Comparison of ENCODE assay signal across 11 cellular contexts in genomic region chr22:38220163-38220562, GRCh38. TPM values are rescaled to one million over a fixed set of nuclear protein-coding genes. Genes with fewer than 3 reads are reported as not detected.
A peak's percentile ranks its signal among the peaks of the same experiment; 100 is the strongest.
DNase-seq lines count a peak whose midpoint lies in the region; ATAC-seq, FAIRE-seq and TF ChIP-seq lines count a peak whose summit lies in the region.
"Had no signal": no experiment of that assay in that cellular context is flagged by ENCODE, and none has a peak within 500 bp of the region (broad histone marks: within the 10 kb centered on the region; RNA-seq: fewer than 3 reads in every experiment).

No MANE protein-coding gene starts in this region.

- no peaks in the 10 kb centered on the region for H3K27me3 Mint-ChIP-seq in activated T-cell treated with anti-CD3 and anti-CD28 coated beads, Interleukin-2, amount 50 U/mL, for 4 hours (ENCODE audit: low read depth)

- H3K27ac ChIP-seq in 22Rv1: peak overlapping the region; percentile 34; the same call in 1 of the 2 replicates
- H3K27ac ChIP-seq in H1 (ENCODE audit: low read depth, low read length): peak overlapping the region; percentile 64
- H3K27ac ChIP-seq in ovary: peak overlapping the region; percentile 54 to 92

- H2BK12ac ChIP-seq in H1 (ENCODE audit: low read depth, low read length): peak overlapping the region; percentile 86; the same call in 1 of the 2 replicates

- H3K18ac ChIP-seq in H1 (ENCODE audit: extremely low read depth, low read length): peak overlapping the region; percentile 32; the same call in 1 of the 2 replicates

- H3K14ac ChIP-seq in H1 (ENCODE audit: insufficient read length): no peak overlapping the region

- peaks cover 20% of the 10 kb centered on the region for H3K4me1 Mint-ChIP-seq in activated T-cell treated with anti-CD3 and anti-CD28 coated beads, Interleukin-2, amount 50 U/mL, for 4 hours (ENCODE audit: low read depth)

- no peak overlapping the region for H2AK5ac ChIP-seq in H1 (ENCODE audit: low read depth, low read length)

- TF ChIP-seq EP300 in H1 (IDR thresholded peaks at IDR 0.05; ENCODE audit: borderline replicate concordance in 1 of 2, low read depth in 2 of 2, low read length in 2 of 2) (no peak), ovary (IDR thresholded peaks at IDR 0.05) (no peak)

- POLR2A ChIA-PET in H1 (lab: Charles Lee; ENCODE audit: partially characterized antibody): interaction anchor here (0.6 to 1.6 kb wide), 6 partner anchors 22 to 217 kb away, joined by 3 to 4 read pairs (median 3); no protein-coding TSS in a partner anchor

- no peak overlapping the region for H2BK120ac ChIP-seq in H1 (replicated peaks; ENCODE audit: low read depth, low read length)

- H3K36me3 ChIP-seq in H1 (ENCODE audit: control insufficient read depth in 2 of 4, insufficient read depth in 4 of 4, low read length in 3 of 4) (peaks cover 0 to 8% (median 4%) of the 10 kb centered on the region in 4 experiments; a peak in 4 of 8 replicates), ovary (no peaks in the 10 kb centered on the region)

- H3K79me2 ChIP-seq in H1 (ENCODE audit: control insufficient read depth in 1 of 2, insufficient read depth in 2 of 2, low read length in 2 of 2): no peaks in the 10 kb centered on the region

- CTCF ChIA-PET in H1 (lab: Charles Lee; ENCODE audit: partially characterized antibody): interaction anchor here (0.8 to 2.6 kb wide), 5 partner anchors 9 to 123 kb away, joined by 4 to 24 read pairs (median 5); partner anchors contain the start of gene MAFF

- H2BK20ac ChIP-seq in H1 (ENCODE audit: low read length): no peak overlapping the region

- intact Hi-C loops in ovary (cut with DNase I): no loop called here

- no peaks in the 10 kb centered on the region for H3K23me2 ChIP-seq in H1 (ENCODE audit: low read depth, low read length)

- FAIRE-seq in H1 (lab: Jason Lieb, UNC) (no peak), H54 (lab: Jason Lieb, UNC) (no peak)

- H3K4me2 ChIP-seq in H1 (ENCODE audit: insufficient read depth in 1 of 2, low read depth in 2 of 2, low read length in 2 of 2): no peak overlapping the region

- TF ChIP-seq CTCF in 22Rv1 (IDR thresholded peaks at IDR 0.05) (no peak), H1 (IDR thresholded peaks at IDR 0.05; ENCODE audit: control extremely low read depth in 1 of 3, insufficient read depth in 1 of 3, low read depth in 1 of 3, low read length in 3 of 3) (no peak), ovary (IDR thresholded peaks at IDR 0.05) (no peak)

- H3K9me3 ChIP-seq in H1 (ENCODE audit: insufficient read depth in 2 of 2, low read depth in 1 of 2, low read length in 1 of 2): no peaks in the 10 kb centered on the region
- H3K9me3 ChIP-seq in ovary: no peaks in the 10 kb centered on the region

- H3K23ac ChIP-seq in H1 (ENCODE audit: insufficient read length): no peak overlapping the region

- no peaks in the 10 kb centered on the region for H3K9me3 Mint-ChIP-seq in activated T-cell treated with anti-CD3 and anti-CD28 coated beads, Interleukin-2, amount 50 U/mL, for 4 hours

- peaks cover 10 to 25% (median 19%) of the 10 kb centered on the region in 4 experiments for H3K4me1 ChIP-seq in H1 (replicated peaks in 1 of 4; ENCODE audit: control insufficient read depth in 3 of 4, insufficient read depth in 4 of 4, low read length in 3 of 4)
- peaks cover 9% of the 10 kb centered on the region for H3K4me1 ChIP-seq in ovary (ENCODE audit: insufficient read depth)

- H3K4ac ChIP-seq in H1 (replicated peaks; ENCODE audit: insufficient read length, low read depth, low read length): no peak overlapping the region

- H3K4me3 Mint-ChIP-seq in activated T-cell treated with anti-CD3 and anti-CD28 coated beads, Interleukin-2, amount 50 U/mL, for 4 hours: no peak overlapping the region

- no peak overlapping the region for H4K91ac ChIP-seq in H1 (replicated peaks; ENCODE audit: insufficient read length, low read length)

- H2BK5ac ChIP-seq in H1 (ENCODE audit: low read depth, low read length): 0 out of 2 replicates have a peak overlapping the region, but pooled peaks have one; percentile 77

- H3K9ac ChIP-seq in H1 (replicated peaks in 1 of 4; ENCODE audit: extremely low read depth in 1 of 4, low read depth in 3 of 4, low read length in 3 of 4): no peak overlapping the region

- no peak for TF ChIP-seq RAD21 in H1 (IDR thresholded peaks at IDR 0.05 in 1 of 2, conservative IDR thresholded peaks at IDR 0.05 in 1 of 2; ENCODE audit: low read depth in 2 of 2, low read length in 2 of 2)

- peaks cover 3% of the 10 kb centered on the region for H3K36me3 Mint-ChIP-seq in activated T-cell treated with anti-CD3 and anti-CD28 coated beads, Interleukin-2, amount 50 U/mL, for 4 hours (ENCODE audit: insufficient read depth)

- H4K5ac ChIP-seq in H1 (ENCODE audit: insufficient read length, low read depth, low read length): no peak overlapping the region

- 83% methylated on average over 7 of the region's 8 CpGs; no CpG with 5 or more reads in 1 of the 2 experiments for WGBS in H1 (ENCODE audit: extremely low coverage in 1 of 2, insufficient coverage in 1 of 2, insufficient read length in 1 of 2, insufficient replicate concordance in 2 of 2, low coverage in 1 of 2, low lambda C conversion rate in 2 of 2, missing lambda C conversion rate in 1 of 2), 2 experiments
- WGBS in ovary, 3 donors: 77 to 80% (median 80%) methylated on average over 8 of the region's 8 CpGs

- H3K27me3 ChIP-seq in H1 (replicated peaks in 1 of 4; ENCODE audit: control insufficient read depth in 3 of 4, extremely low read depth in 1 of 4, insufficient read depth in 3 of 4, low read length in 3 of 4): no peaks in the 10 kb centered on the region; a peak in 1 of 7 replicates
- H3K27me3 ChIP-seq in ovary: no peaks in the 10 kb centered on the region

- H3K79me1 ChIP-seq in H1 (ENCODE audit: low read depth, low read length): no peaks in the 10 kb centered on the region; the same call in 1 of the 2 replicates

- DNase-seq in NCI-H2171 treated with DMSO at 0.1 percent for 48 hours (lab: John Stamatoyannopoulos, UW) (peak; percentile 77), H1 (ENCODE audit: low read depth in 1 of 2, low spot score in 2 of 2) (no peak), ovary (no peak), H54 (ENCODE audit: insufficient read length, low spot score) (no peak), middle frontal gyrus (ENCODE audit: extremely low spot score, low spot score) (no peak)
- no peak for DNase-seq in activated T-cell treated with anti-CD3 and anti-CD28 coated beads, Interleukin-2, amount 50 U/mL, for 4 hours
- DNase-seq: activated CD4-positive, CD25-positive, alpha-beta regulatory T cell; effector CD4-positive, alpha-beta T cell; NCI-H187 had no signal

- H3K4me3 ChIP-seq in H1 (ENCODE audit: extremely low read depth in 1 of 4, insufficient read depth in 2 of 4, low read depth in 3 of 4, low read length in 4 of 4) (no peak overlapping the region), ovary (no peak overlapping the region)

- H4K8ac ChIP-seq in H1 (ENCODE audit: extremely low read depth, insufficient read depth, low read length): no peak overlapping the region

- H3K56ac ChIP-seq in H1 (replicated peaks; ENCODE audit: insufficient read length, low read depth, low read length): no peak overlapping the region

- H4K20me1 ChIP-seq in H1 (replicated peaks in 1 of 2; ENCODE audit: control insufficient read depth in 1 of 2, insufficient read depth in 2 of 2, low read length in 2 of 2): peaks cover 2 to 5% of the 10 kb centered on the region in 2 experiments

- TF ChIP-seq POLR2A in H1 (IDR thresholded peaks at IDR 0.05; ENCODE audit: control extremely low read depth in 1 of 2, low read depth in 2 of 2, low read length in 2 of 2): no peak
- no peak for TF ChIP-seq POLR2A in ovary (IDR thresholded peaks at IDR 0.05)
- TF ChIP-seq POLR2A in H54 (IDR thresholded peaks at IDR 0.05; ENCODE audit: low read depth, low read length): no peak

- no peak for ATAC-seq in activated T-cell treated with anti-CD3 and anti-CD28 coated beads, Interleukin-2, amount 50 U/mL, for 4 hours
- no peak for ATAC-seq in HG03457 (IDR thresholded peaks at IDR 0.05; ENCODE audit: unreplicated experiment)

- H2AFZ ChIP-seq in H1 (ENCODE audit: low read length): no peak overlapping the region

- H2BK15ac ChIP-seq in H1 (ENCODE audit: low read length): no peak overlapping the region

RNA-seq across cellular contexts. Expression of gene MAFF, which starts 18.4 kb away (rescaled TPM):
- 6.2 and 6.3 TPM in 2 replicates for total RNA-seq in H1 (2021; fragmentation: NEBNext Ultra II Directional; extraction: Animal tissue kit (Norgen Biotek cat#: 25700))
- polyA plus RNA-seq in H1 (2011; rRNA removed) (1.5 and 2.4 TPM in 2 replicates), ovary (10 to 100 TPM; 13.3 to 25.2 TPM)
- 2.9 TPM for polyA plus RNA-seq in H1 (2011; cell fraction: cytosol; rRNA removed)
- 2.1 TPM for polyA plus RNA-seq in H1 (2011; cell fraction: nucleus; rRNA removed)
- 3.3 to 4.4 TPM (median 4.0 TPM) in 4 replicates for polyA plus RNA-seq in H1 (2012, experiment 1 of 2)
- polyA plus RNA-seq in H1 (2012, experiment 2 of 2): 4.4 TPM
- polyA plus RNA-seq in H1 (2013, experiment 1 of 2): 4.0 TPM
- 4.0 TPM for polyA plus RNA-seq in H1 (2013, experiment 2 of 2)
- 1.0 and 1.3 TPM in 2 replicates for polyA minus RNA-seq in H1 (2011; rRNA and poly(A)+ RNA removed)
- polyA minus RNA-seq in H1 (2011; cell fraction: cytosol; rRNA and poly(A)+ RNA removed): 3.1 TPM
- 4.4 TPM for polyA minus RNA-seq in H1 (2011; cell fraction: nucleus; rRNA and poly(A)+ RNA removed)
- 100 to 1,000 TPM in 1 of 7 donors, 10 to 100 TPM in 6; 15.0 to 153 (median 19.4) TPM for total RNA-seq in ovary
- 10 to 100 TPM in 2 of 3 donors, 1 to 10 TPM in 1; 8.9 to 12.2 (median 10.7) TPM for total RNA-seq in activated T-cell treated with anti-CD3 and anti-CD28 coated beads, Interleukin-2, amount 50 U/mL, for 4 hours

RNA-seq across cellular contexts. Expression of gene PLA2G6, which starts 38.5 kb away (rescaled TPM):
- total RNA-seq in H1 (2021; fragmentation: NEBNext Ultra II Directional; extraction: Animal tissue kit (Norgen Biotek cat#: 25700)): 13.2 and 14.2 TPM in 2 replicates
- 21.0 and 36.0 TPM in 2 replicates for polyA plus RNA-seq in H1 (2011; rRNA removed)
- 22.6 TPM for polyA plus RNA-seq in H1 (2011; cell fraction: cytosol; rRNA removed)
- 133 TPM for polyA plus RNA-seq in H1 (2011; cell fraction: nucleus; rRNA removed)
- polyA plus RNA-seq in H1 (2012, experiment 1 of 2): 12.9 to 21.4 TPM (median 16.6 TPM) in 4 replicates
- 9.4 TPM for polyA plus RNA-seq in H1 (2012, experiment 2 of 2)
- polyA plus RNA-seq in H1 (2013, experiment 1 of 2): 8.7 TPM
- polyA plus RNA-seq in H1 (2013, experiment 2 of 2): 7.3 TPM
- polyA minus RNA-seq in H1 (2011; rRNA and poly(A)+ RNA removed): 43.1 and 49.8 TPM in 2 replicates
- polyA minus RNA-seq in H1 (2011; cell fraction: cytosol; rRNA and poly(A)+ RNA removed): 21.7 TPM
- 103 TPM for polyA minus RNA-seq in H1 (2011; cell fraction: nucleus; rRNA and poly(A)+ RNA removed)
- total RNA-seq in ovary: 10 to 100 TPM; 22.5 to 60.5 (median 39.4) TPM
- 10 to 100 TPM; 16.4 to 68.4 TPM for polyA plus RNA-seq in ovary
- total RNA-seq in activated T-cell treated with anti-CD3 and anti-CD28 coated beads, Interleukin-2, amount 50 U/mL, for 4 hours: 10 to 100 TPM; 18.1 to 29.8 (median 22.0) TPM

RNA-seq across cellular contexts. Expression of gene TMEM184B, which starts 52.6 kb away (rescaled TPM):
- 79.9 and 81.0 TPM in 2 replicates for total RNA-seq in H1 (2021; fragmentation: NEBNext Ultra II Directional; extraction: Animal tissue kit (Norgen Biotek cat#: 25700))
- 41.6 and 70.6 TPM in 2 replicates for polyA plus RNA-seq in H1 (2011; rRNA removed)
- polyA plus RNA-seq in H1 (2011; cell fraction: cytosol; rRNA removed): 29.5 TPM
- polyA plus RNA-seq in H1 (2011; cell fraction: nucleus; rRNA removed): 55.9 TPM
- 34.1 to 60.3 TPM (median 56.8 TPM) in 4 replicates for polyA plus RNA-seq in H1 (2012, experiment 1 of 2)
- polyA plus RNA-seq in H1 (2012, experiment 2 of 2): 49.3 TPM
- 57.6 TPM for polyA plus RNA-seq in H1 (2013, experiment 1 of 2)
- polyA plus RNA-seq in H1 (2013, experiment 2 of 2): 64.6 TPM
- 31.7 and 53.2 TPM in 2 replicates for polyA minus RNA-seq in H1 (2011; rRNA and poly(A)+ RNA removed)
- 60.0 TPM for polyA minus RNA-seq in H1 (2011; cell fraction: cytosol; rRNA and poly(A)+ RNA removed)
- polyA minus RNA-seq in H1 (2011; cell fraction: nucleus; rRNA and poly(A)+ RNA removed): 32.2 TPM
- 10 to 100 TPM; 24.9 to 48.3 (median 38.6) TPM for total RNA-seq in ovary
- polyA plus RNA-seq in ovary: 10 to 100 TPM; 15.3 to 30.3 TPM
- 10 to 100 TPM; 26.5 to 33.5 (median 27.8) TPM for total RNA-seq in activated T-cell treated with anti-CD3 and anti-CD28 coated beads, Interleukin-2, amount 50 U/mL, for 4 hours
